Comparison of ENCODE assay signal across 11 cellular contexts in genomic region chr5:143562935-143563334, GRCh38.
DNase-seq lines count a peak whose midpoint lies in the region; ATAC-seq and TF ChIP-seq lines count a peak whose summit lies in the region.
"Had no signal": no experiment of that assay in that cellular context is flagged by ENCODE, and none has a peak within 500 bp of the region (broad histone marks: within the 10 kb centered on the region; RNA-seq: fewer than 3 reads in every experiment).

No MANE protein-coding gene starts in this region.

- no peak overlapping the region for H2AFZ ChIP-seq in PC-9

- 28% methylated on average over 4 of the region's 4 CpGs for WGBS in right cardiac atrium

- ATAC-seq in right cardiac atrium: peak; percentile 96 to 99
- no peak for ATAC-seq in GM18873 (IDR thresholded peaks at IDR 0.05; ENCODE audit: low FRiP score, unreplicated experiment)

- in situ Hi-C loops in brain microvascular endothelial cell (cut with HindIII; ENCODE audit: low pct_ligation_motif_present, low sequenced_read_pairs): no loop called here

- POLR2A ChIA-PET in PC-9 (lab: Charles Lee; ENCODE audit: unreplicated experiment): interaction anchor here (0.5 kb wide), 1 partner anchor 35 kb away, joined by 4 read pairs; no protein-coding TSS in a partner anchor

- no peak for TF ChIP-seq CTCF in brain microvascular endothelial cell (IDR thresholded peaks at IDR 0.05; ENCODE audit: low read depth, low read length, missing control alignments)
- no peak for TF ChIP-seq CTCF in PC-9 (conservative IDR thresholded peaks at IDR 0.05)

- no peaks in the 10 kb centered on the region for H3F3A ChIP-seq in PC-9 (ENCODE audit: insufficient read depth, low read depth)

- H3K4me1 ChIP-seq in right cardiac atrium (ENCODE audit: control insufficient read depth, insufficient read depth, low read length) (no peaks in the 10 kb centered on the region), PC-9 (replicated peaks; ENCODE audit: insufficient read depth) (peaks cover 4% of the 10 kb centered on the region; the same call in 1 of the 2 replicates)

- BruUV-seq in PC-9 (replicated peaks; lab: Mats Ljungman, UMichigan): no TSS peak

- H3K9me2 ChIP-seq in PC-9 (ENCODE audit: insufficient read depth): no peaks in the 10 kb centered on the region

- H3K36me3 ChIP-seq in brain microvascular endothelial cell (replicated peaks): no peaks in the 10 kb centered on the region
- no peaks in the 10 kb centered on the region for H3K36me3 ChIP-seq in PC-9 (ENCODE audit: low read depth)

- H3K4me2 ChIP-seq in PC-9: no peak overlapping the region

- intact Hi-C loops in right cardiac atrium (cut with DNase I): no loop called here
- intact Hi-C loops in PC-9 (cut with micrococcal nuclease; ENCODE audit: unreplicated experiment): no loop called here

- DNase-seq in NCI-H345 (lab: John Stamatoyannopoulos, UW) (peak; percentile 8), NCI-H345 treated with DMSO at 0.1 percent for 48 hours (lab: John Stamatoyannopoulos, UW; ENCODE audit: unreplicated experiment) (no peak), brain microvascular endothelial cell (peak; percentile 85), right cardiac atrium (peak in 2 of 3 donors; percentile 57 to 80), stromal cell of bone marrow (ENCODE audit: low read depth) (peak; percentile 97), PC-9 (no peak)
- DNase-seq in activated CD4-positive, CD25-positive, alpha-beta regulatory T cell (lab: John Stamatoyannopoulos, UW): no peak
- DNase-seq: hypothalamus; stimulated activated CD4-positive, alpha-beta T cell treated with anti-CD3 and anti-CD28 coated beads, Interleukin-2, amount 100 ng/mL, for 48 hours; substantia nigra had no signal

- H3K4me3 ChIP-seq in brain microvascular endothelial cell (ENCODE audit: low read depth, low read length) (no peak overlapping the region), right cardiac atrium (ENCODE audit: low read length) (no peak overlapping the region), PC-9 (no peak overlapping the region)

- CTCF ChIA-PET in PC-9 (lab: Charles Lee): no interaction called here

- H3K27me3 ChIP-seq in brain microvascular endothelial cell (replicated peaks): no peaks in the 10 kb centered on the region
- no peaks in the 10 kb centered on the region for H3K27me3 ChIP-seq in right cardiac atrium (ENCODE audit: control insufficient read depth, insufficient read depth)
- no peaks in the 10 kb centered on the region for H3K27me3 ChIP-seq in PC-9 (ENCODE audit: insufficient read depth, low read depth)

- H3K27ac ChIP-seq in brain microvascular endothelial cell (peak overlapping the region; percentile 15), right cardiac atrium (ENCODE audit: low read length) (peak overlapping the region; percentile 15), PC-9 (no peak overlapping the region)

- H3K79me2 ChIP-seq in PC-9 (ENCODE audit: low read depth): no peaks in the 10 kb centered on the region

- H3K9me3 ChIP-seq in right cardiac atrium (ENCODE audit: control insufficient read depth, low read length) (no peaks in the 10 kb centered on the region), PC-9 (ENCODE audit: insufficient read depth, low read depth) (no peaks in the 10 kb centered on the region)

- H4K20me1 ChIP-seq in PC-9 (ENCODE audit: insufficient read depth): no peaks in the 10 kb centered on the region

Comparison
In these comparisons a context has a peak if more than half of its experiments do, and no peak if none do; other contexts are left out.
1. DNase-seq: peak in NCI-H345 (single experiment), brain microvascular endothelial cell (single experiment), right cardiac atrium (2 of 3) and stromal cell of bone marrow (single experiment); none in NCI-H345 treated with DMSO at 0.1 percent for 48 hours (single experiment), activated CD4-positive, CD25-positive, alpha-beta regulatory T cell (0 of 4) and PC-9 (0 of 2).